1 cellular context compared by ENCODE assay signal in genomic region chr14:68181395-68182326, GRCh38.
TF ChIP-seq lines count a peak whose summit lies in the region.

No MANE protein-coding gene starts in this region.

TF ChIP-seq in A549, 52 proteins besides CTCF, POLR2A, EP300 and RAD21 (continued from another document):
- TF ChIP-seq BCL3 (IDR thresholded peaks at IDR 0.05) (peak; percentile 36; the same call in 1 of the 3 replicates), FOXS1 (CRISPR knock-in tag; IDR thresholded peaks at IDR 0.05) (no peak), ZSCAN20 (CRISPR knock-in tag; IDR thresholded peaks at IDR 0.05) (no peak), JUNB (IDR thresholded peaks at IDR 0.05) (peak; percentile 72)
